In genomic region chr9:130352586-130353285, GRCh38 we compare ENCODE assay signal across 20 cellular contexts.
A peak's percentile ranks its signal among the peaks of the same experiment; 100 is the strongest.
DNase-seq lines count a peak whose midpoint lies in the region; ATAC-seq, FAIRE-seq and TF ChIP-seq lines count a peak whose summit lies in the region.
"Had no signal": no experiment of that assay in that cellular context is flagged by ENCODE, and none has a peak within 500 bp of the region (broad histone marks: within the 10 kb centered on the region; RNA-seq: fewer than 3 reads in every experiment).

No MANE protein-coding gene starts in this region.

- no peak for FAIRE-seq in small intestine (lab: Jason Lieb, UNC)
- FAIRE-seq: HTR-8/SVneo had no signal

- H3K27me3 Mint-ChIP-seq in IgD-negative memory B cell: no peaks in the 10 kb centered on the region
- no peaks in the 10 kb centered on the region for H3K27me3 Mint-ChIP-seq in stimulated activated memory B cell treated with anti-CD40 and anti-IgM and Interleukin-4, amounts not matched to agents 10 μg/mL and 1 μg/mL and 100 μg/mL, for 72 hours
- H3K27me3 Mint-ChIP-seq in activated CD4-positive, alpha-beta T cell treated with anti-CD3 and anti-CD28 coated beads, Interleukin-2, amount 10 ng/mL, durations not matched to agents 24 days and 14 days: no peaks in the 10 kb centered on the region
- H3K27me3 Mint-ChIP-seq: CD4-positive, CD25-positive, alpha-beta regulatory T cell had no signal

- H3K4me3 Mint-ChIP-seq in IgD-negative memory B cell: peak overlapping the region in 2 of 4 donors; percentile 7 to 88
- no peak overlapping the region for H3K4me3 Mint-ChIP-seq in stimulated activated memory B cell treated with anti-CD40 and anti-IgM and Interleukin-4, amounts not matched to agents 10 μg/mL and 1 μg/mL and 100 μg/mL, for 72 hours
- no peak overlapping the region for H3K4me3 Mint-ChIP-seq in activated CD4-positive, alpha-beta T cell treated with anti-CD3 and anti-CD28 coated beads, Interleukin-2, amount 10 ng/mL, durations not matched to agents 24 days and 14 days
- H3K4me3 Mint-ChIP-seq: CD4-positive, CD25-positive, alpha-beta regulatory T cell had no signal

- 86 to 91% (median 91%) methylated on average over 17 of the region's 17 CpGs for WGBS in small intestine, 3 donors

- H3K36me3 Mint-ChIP-seq in IgD-negative memory B cell: peaks cover 2% of the 10 kb centered on the region
- no peaks in the 10 kb centered on the region for H3K36me3 Mint-ChIP-seq in stimulated activated memory B cell treated with anti-CD40 and anti-IgM and Interleukin-4, amounts not matched to agents 10 μg/mL and 1 μg/mL and 100 μg/mL, for 72 hours
- no peaks in the 10 kb centered on the region for H3K36me3 Mint-ChIP-seq in activated CD4-positive, alpha-beta T cell treated with anti-CD3 and anti-CD28 coated beads, Interleukin-2, amount 10 ng/mL, durations not matched to agents 24 days and 14 days (ENCODE audit: low read depth)
- H3K36me3 Mint-ChIP-seq: CD4-positive, CD25-positive, alpha-beta regulatory T cell had no signal

- no peaks in the 10 kb centered on the region for H3K36me3 ChIP-seq in WERI-Rb-1
- no peaks in the 10 kb centered on the region for H3K36me3 ChIP-seq in small intestine (ENCODE audit: control insufficient read depth in 2 of 2, insufficient read depth in 2 of 2, low read length in 2 of 2)
- H3K36me3 ChIP-seq: HAP-1 had no signal

- peaks cover 7 to 18% (median 10%) of the 10 kb centered on the region in 3 donors for H3K4me1 Mint-ChIP-seq in IgD-negative memory B cell
- H3K4me1 Mint-ChIP-seq in stimulated activated memory B cell treated with anti-CD40 and anti-IgM and Interleukin-4, amounts not matched to agents 10 μg/mL and 1 μg/mL and 100 μg/mL, for 72 hours: peaks cover 30% of the 10 kb centered on the region
- no peaks in the 10 kb centered on the region for H3K4me1 Mint-ChIP-seq in activated CD4-positive, alpha-beta T cell treated with anti-CD3 and anti-CD28 coated beads, Interleukin-2, amount 10 ng/mL, durations not matched to agents 24 days and 14 days
- H3K4me1 Mint-ChIP-seq: CD4-positive, CD25-positive, alpha-beta regulatory T cell had no signal

- no peaks in the 10 kb centered on the region for H3K9me3 Mint-ChIP-seq in IgD-negative memory B cell
- peaks cover 8% of the 10 kb centered on the region for H3K9me3 Mint-ChIP-seq in stimulated activated memory B cell treated with anti-CD40 and anti-IgM and Interleukin-4, amounts not matched to agents 10 μg/mL and 1 μg/mL and 100 μg/mL, for 72 hours
- H3K9me3 Mint-ChIP-seq in activated CD4-positive, alpha-beta T cell treated with anti-CD3 and anti-CD28 coated beads, Interleukin-2, amount 10 ng/mL, durations not matched to agents 24 days and 14 days: no peaks in the 10 kb centered on the region
- H3K9me3 Mint-ChIP-seq: CD4-positive, CD25-positive, alpha-beta regulatory T cell had no signal

- H3K4me3 ChIP-seq in WERI-Rb-1 (ENCODE audit: low read depth, low read length) (no peak overlapping the region), small intestine (ENCODE audit: low read depth in 1 of 2, low read length in 2 of 2) (no peak overlapping the region)
- H3K4me3 ChIP-seq: HAP-1, SK-N-MC had no signal

- intact Hi-C loops in activated CD4-positive, alpha-beta T cell treated with anti-CD3 and anti-CD28 coated beads, Interleukin-2, amount 10 ng/mL, durations not matched to agents 24 days and 14 days (cut with micrococcal nuclease): no loop called here

- H3K4me1 ChIP-seq in foreskin keratinocyte (no peaks in the 10 kb centered on the region), small intestine (ENCODE audit: control insufficient read depth in 2 of 2, insufficient read depth in 1 of 2, low read depth in 1 of 2, low read length in 1 of 2) (no peaks in the 10 kb centered on the region)
- H3K4me1 ChIP-seq: HAP-1 had no signal

- H3K27ac ChIP-seq in WERI-Rb-1: 0 out of 2 replicates have a peak overlapping the region, but pooled peaks have one; percentile 26
- H3K27ac ChIP-seq in foreskin keratinocyte: peak overlapping the region; percentile 63
- H3K27ac ChIP-seq in small intestine (ENCODE audit: low read depth in 1 of 2, low read length in 1 of 2): no peak overlapping the region
- H3K27ac ChIP-seq: HL-60, SK-N-MC had no signal

- no peaks in the 10 kb centered on the region for H3K27me3 ChIP-seq in WERI-Rb-1 (ENCODE audit: insufficient read depth, low read depth, severe bottlenecking)
- H3K27me3 ChIP-seq in foreskin keratinocyte: no peaks in the 10 kb centered on the region
- no peaks in the 10 kb centered on the region for H3K27me3 ChIP-seq in small intestine (ENCODE audit: control insufficient read depth in 2 of 2, insufficient read depth in 2 of 2, low read length in 2 of 2)

- DNase-seq in WERI-Rb-1 (peak; percentile 68), foreskin keratinocyte (no peak), small intestine (no peak)
- DNase-seq in activated CD4-positive, alpha-beta T cell treated with anti-CD3 and anti-CD28 coated beads, Interleukin-2, amount 10 ng/mL, durations not matched to agents 24 days and 14 days: no peak
- DNase-seq in activated CD4-positive, CD25-positive, alpha-beta regulatory T cell treated with anti-CD3 and anti-CD28 coated beads, Interleukin-2, amount 50 U/mL, for 72 hours: no peak
- DNase-seq: CD4-positive, CD25-positive, alpha-beta regulatory T cell; DMS79; MV-4-11; NCI-H1417 treated with DMSO at 0.1 percent for 48 hours; NCI-H1930; NCI-H2171; NCI-H446; NCI-H69; Right ventricle myocardium superior had no signal

- peak overlapping the region; percentile 12 to 87 (median 31) for H3K27ac Mint-ChIP-seq in IgD-negative memory B cell
- H3K27ac Mint-ChIP-seq in stimulated activated memory B cell treated with anti-CD40 and anti-IgM and Interleukin-4, amounts not matched to agents 10 μg/mL and 1 μg/mL and 100 μg/mL, for 72 hours: peak overlapping the region; percentile 80
- no peak overlapping the region for H3K27ac Mint-ChIP-seq in activated CD4-positive, alpha-beta T cell treated with anti-CD3 and anti-CD28 coated beads, Interleukin-2, amount 10 ng/mL, durations not matched to agents 24 days and 14 days
- H3K27ac Mint-ChIP-seq: CD4-positive, CD25-positive, alpha-beta regulatory T cell had no signal

- TF ChIP-seq CTCF in WERI-Rb-1 (IDR thresholded peaks at IDR 0.05; ENCODE audit: low read depth, low read length) (no peak), foreskin keratinocyte (conservative IDR thresholded peaks at IDR 0.05) (no peak)

- no peaks in the 10 kb centered on the region for H3K9me3 ChIP-seq in WERI-Rb-1 (ENCODE audit: severe bottlenecking)
- no peaks in the 10 kb centered on the region for H3K9me3 ChIP-seq in small intestine (ENCODE audit: control insufficient read depth, low read depth)
- H3K9me3 ChIP-seq: HAP-1 had no signal

- ATAC-seq in foreskin keratinocyte: no peak
- ATAC-seq in stimulated activated memory B cell treated with anti-CD40 and anti-IgM and Interleukin-4, amounts not matched to agents 10 μg/mL and 1 μg/mL and 100 μg/mL, for 72 hours: no peak

Comparison
In these comparisons a context has a peak if more than half of its experiments do, and no peak if none do; other contexts are left out.
1. H3K27ac ChIP-seq: peak in WERI-Rb-1 (single experiment) and foreskin keratinocyte (single experiment); none in small intestine (0 of 2).